In genomic region chr13:50128406-50129048, GRCh38 we compare ENCODE assay signal across 10 cellular contexts.
DNase-seq lines count a peak whose midpoint lies in the region; ATAC-seq and TF ChIP-seq lines count a peak whose summit lies in the region.
"Had no signal": no experiment of that assay in that cellular context is flagged by ENCODE, and none has a peak within 500 bp of the region (broad histone marks: within the 10 kb centered on the region; RNA-seq: fewer than 3 reads in every experiment).

No MANE protein-coding gene starts in this region.

- peak overlapping the region; percentile 69 for H3K4me3 Mint-ChIP-seq in activated CD8-positive, alpha-beta memory T cell treated with anti-CD3 and anti-CD28 coated beads, Interleukin-2, amount 10 ng/mL, durations not matched to agents 7 days and 5 days
- peak overlapping the region; percentile 66 for H3K4me3 Mint-ChIP-seq in activated T-cell treated with anti-CD3 and anti-CD28 coated beads, Interleukin-2, amount 50 U/mL, for 24 hours
- peak overlapping the region in 1 of 2 donors; percentile 84 for H3K4me3 Mint-ChIP-seq in stimulated activated naive B cell treated with anti-CD40 and anti-IgM and Interleukin-4, amounts not matched to agents 10 μg/mL and 1 μg/mL and 100 μg/mL, for 72 hours

- H3K9me2 ChIP-seq in hepatocyte (replicated peaks; ENCODE audit: insufficient read depth), result no peaks in the 10 kb centered on the region

- H3K4me2 ChIP-seq in hepatocyte, result peak overlapping the region; percentile 99

- H3K79me2 ChIP-seq in hepatocyte, result peaks cover under 1% of the 10 kb centered on the region

- H3K27me3 ChIP-seq in hepatocyte, result peaks cover 70% of the 10 kb centered on the region

- ATAC-seq in activated CD8-positive, alpha-beta memory T cell treated with anti-CD3 and anti-CD28 coated beads, Interleukin-2, amount 10 ng/mL, durations not matched to agents 7 days and 5 days, result no peak
- no peak for ATAC-seq in stimulated activated naive B cell treated with anti-CD40 and anti-IgM and Interleukin-4, amounts not matched to agents 10 μg/mL and 1 μg/mL and 100 μg/mL, for 72 hours (replicated peaks)
- ATAC-seq in GM19463 (IDR thresholded peaks at IDR 0.05; ENCODE audit: unreplicated experiment) (no peak), GM19324 (IDR thresholded peaks at IDR 0.05; ENCODE audit: low FRiP score, unreplicated experiment) (no peak)

- peaks cover 4% of the 10 kb centered on the region for H3K36me3 Mint-ChIP-seq in activated CD8-positive, alpha-beta memory T cell treated with anti-CD3 and anti-CD28 coated beads, Interleukin-2, amount 10 ng/mL, durations not matched to agents 7 days and 5 days
- peaks cover 5% of the 10 kb centered on the region for H3K36me3 Mint-ChIP-seq in activated T-cell treated with anti-CD3 and anti-CD28 coated beads, Interleukin-2, amount 50 U/mL, for 24 hours (ENCODE audit: low read depth)
- H3K36me3 Mint-ChIP-seq in stimulated activated naive B cell treated with anti-CD40 and anti-IgM and Interleukin-4, amounts not matched to agents 10 μg/mL and 1 μg/mL and 100 μg/mL, for 72 hours, result peaks cover 0 to 12% of the 10 kb centered on the region in 2 donors

- CTCF ChIA-PET in activated CD8-positive, alpha-beta memory T cell treated with anti-CD3 and anti-CD28 coated beads, Interleukin-2, amount 10 ng/mL, durations not matched to agents 7 days and 5 days (lab: Charles Lee), result interaction anchor here (1.7 to 8.8 kb wide), 3 partner anchors 46 to 783 kb away, joined by 3 to 93 read pairs (median 5); partner anchors contain the start of gene SPRYD7

- peak; percentile 49 for DNase-seq in activated CD8-positive, alpha-beta memory T cell treated with anti-CD3 and anti-CD28 coated beads, Interleukin-2, amount 10 ng/mL, durations not matched to agents 7 days and 5 days
- DNase-seq in activated CD8-positive, alpha-beta memory T cell treated with anti-CD3 and anti-CD28 coated beads, Interleukin-2, amount 50 U/mL, for 48 hours, result no peak
- DNase-seq in activated T-cell treated with anti-CD3 and anti-CD28 coated beads, Interleukin-2, amount 50 U/mL, for 24 hours, result peak; percentile 44
- DNase-seq in hepatocyte (ENCODE audit: low spot score) (no peak), NCI-H2107 treated with DMSO at 0.1 percent for 48 hours (lab: John Stamatoyannopoulos, UW; ENCODE audit: unreplicated experiment) (no peak)
- no peak for DNase-seq in stimulated activated naive B cell treated with anti-CD40 and anti-IgM and Interleukin-4, amounts not matched to agents 10 μg/mL and 1 μg/mL and 100 μg/mL, for 72 hours
- DNase-seq: kidney glomerular epithelial cell, NCI-H146 had no signal

- TF ChIP-seq CTCF in hepatocyte (IDR thresholded peaks at IDR 0.05; ENCODE audit: poor library complexity), result no peak

- H4K20me1 ChIP-seq in hepatocyte (ENCODE audit: insufficient read depth, poor library complexity, severe bottlenecking), result no peaks in the 10 kb centered on the region

- H3K9me3 ChIP-seq in hepatocyte (ENCODE audit: low read depth), result no peaks in the 10 kb centered on the region

- H3K9me3 Mint-ChIP-seq in activated CD8-positive, alpha-beta memory T cell treated with anti-CD3 and anti-CD28 coated beads, Interleukin-2, amount 10 ng/mL, durations not matched to agents 7 days and 5 days (ENCODE audit: low read depth), result no peaks in the 10 kb centered on the region
- no peaks in the 10 kb centered on the region for H3K9me3 Mint-ChIP-seq in activated T-cell treated with anti-CD3 and anti-CD28 coated beads, Interleukin-2, amount 50 U/mL, for 24 hours
- H3K9me3 Mint-ChIP-seq in stimulated activated naive B cell treated with anti-CD40 and anti-IgM and Interleukin-4, amounts not matched to agents 10 μg/mL and 1 μg/mL and 100 μg/mL, for 72 hours, result no peaks in the 10 kb centered on the region

- H3K4me3 ChIP-seq in hepatocyte, result no peak overlapping the region

- H3K36me3 ChIP-seq in hepatocyte (replicated peaks; ENCODE audit: insufficient read depth, low read depth), result no peaks in the 10 kb centered on the region

- H3K4me1 ChIP-seq in hepatocyte (ENCODE audit: insufficient read depth), result peaks cover 55% of the 10 kb centered on the region

- peaks cover 57% of the 10 kb centered on the region for H3K27me3 Mint-ChIP-seq in activated CD8-positive, alpha-beta memory T cell treated with anti-CD3 and anti-CD28 coated beads, Interleukin-2, amount 10 ng/mL, durations not matched to agents 7 days and 5 days
- H3K27me3 Mint-ChIP-seq in activated T-cell treated with anti-CD3 and anti-CD28 coated beads, Interleukin-2, amount 50 U/mL, for 24 hours, result peaks cover 69% of the 10 kb centered on the region
- H3K27me3 Mint-ChIP-seq in stimulated activated naive B cell treated with anti-CD40 and anti-IgM and Interleukin-4, amounts not matched to agents 10 μg/mL and 1 μg/mL and 100 μg/mL, for 72 hours, result peaks cover 7 to 10% of the 10 kb centered on the region in 2 donors

- H3K4me1 Mint-ChIP-seq in activated CD8-positive, alpha-beta memory T cell treated with anti-CD3 and anti-CD28 coated beads, Interleukin-2, amount 10 ng/mL, durations not matched to agents 7 days and 5 days, result peaks cover 60% of the 10 kb centered on the region
- peaks cover 73% of the 10 kb centered on the region for H3K4me1 Mint-ChIP-seq in activated T-cell treated with anti-CD3 and anti-CD28 coated beads, Interleukin-2, amount 50 U/mL, for 24 hours (ENCODE audit: low read depth)
- H3K4me1 Mint-ChIP-seq in stimulated activated naive B cell treated with anti-CD40 and anti-IgM and Interleukin-4, amounts not matched to agents 10 μg/mL and 1 μg/mL and 100 μg/mL, for 72 hours, result peaks cover 36 to 71% of the 10 kb centered on the region in 2 donors

- H3K27ac ChIP-seq in hepatocyte, result no peak overlapping the region

- no peak overlapping the region for H2AFZ ChIP-seq in hepatocyte

- H3K27ac Mint-ChIP-seq in activated CD8-positive, alpha-beta memory T cell treated with anti-CD3 and anti-CD28 coated beads, Interleukin-2, amount 10 ng/mL, durations not matched to agents 7 days and 5 days, result peak overlapping the region; percentile 88
- H3K27ac Mint-ChIP-seq in activated T-cell treated with anti-CD3 and anti-CD28 coated beads, Interleukin-2, amount 50 U/mL, for 24 hours, result peak overlapping the region; percentile 48
- peak overlapping the region; percentile 95 for H3K27ac Mint-ChIP-seq in stimulated activated naive B cell treated with anti-CD40 and anti-IgM and Interleukin-4, amounts not matched to agents 10 μg/mL and 1 μg/mL and 100 μg/mL, for 72 hours

- WGBS in hepatocyte (ENCODE audit: low lambda C conversion rate, missing lambda C conversion rate), result 33% methylated on average over 18 of the region's 18 CpGs

Comparison
In these comparisons a context has a peak if more than half of its experiments do, and no peak if none do; other contexts are left out.
1. DNase-seq: peak in activated CD8-positive, alpha-beta memory T cell treated with anti-CD3 and anti-CD28 coated beads, Interleukin-2, amount 10 ng/mL, durations not matched to agents 7 days and 5 days (single experiment) and activated T-cell treated with anti-CD3 and anti-CD28 coated beads, Interleukin-2, amount 50 U/mL, for 24 hours (single experiment); none in activated CD8-positive, alpha-beta memory T cell treated with anti-CD3 and anti-CD28 coated beads, Interleukin-2, amount 50 U/mL, for 48 hours (single experiment), hepatocyte (single experiment), stimulated activated naive B cell treated with anti-CD40 and anti-IgM and Interleukin-4, amounts not matched to agents 10 μg/mL and 1 μg/mL and 100 μg/mL, for 72 hours (single experiment) and NCI-H2107 treated with DMSO at 0.1 percent for 48 hours (single experiment).
2. Peak in every context shown above with its lines, with median percentiles within 50 percentile points of each other: H3K27ac Mint-ChIP-seq.